1 cellular context compared by ENCODE assay signal in the genomic region with DNA sequence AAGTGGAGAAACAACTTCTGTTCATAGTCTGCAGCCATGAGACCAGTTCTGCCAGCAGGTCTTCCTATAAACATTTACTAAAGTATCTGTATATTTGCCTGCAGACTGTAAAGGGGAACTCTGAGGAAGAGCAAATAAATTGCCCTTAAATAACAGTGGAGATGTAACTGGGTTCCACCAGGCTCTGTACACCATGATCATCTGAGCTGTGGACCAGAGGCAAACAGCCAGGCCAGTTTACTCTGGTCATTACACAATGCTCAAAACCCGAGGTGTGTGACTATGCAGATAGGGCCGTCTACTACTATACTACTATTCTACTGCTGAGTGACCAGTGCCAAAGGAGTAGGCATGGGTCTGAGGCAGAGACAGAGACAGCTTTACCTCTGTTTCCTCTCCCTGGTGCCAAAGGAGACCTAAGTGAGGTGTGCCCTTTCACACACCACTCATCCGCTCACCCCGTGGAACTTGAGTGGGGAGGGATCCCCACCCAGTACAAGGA.
TF ChIP-seq lines count a peak whose summit lies in the region.

No MANE protein-coding gene starts in this region.

TF ChIP-seq in H1, 55 proteins besides CTCF, POLR2A, EP300 and RAD21:
- no peak for TF ChIP-seq SRF (IDR thresholded peaks at IDR 0.05; ENCODE audit: low read depth, low read length)
- no peak for TF ChIP-seq SP4 (IDR thresholded peaks at IDR 0.05; ENCODE audit: low read length)
- TF ChIP-seq TCF12 (IDR thresholded peaks at IDR 0.05; ENCODE audit: low read depth, low read length) = no peak
- TF ChIP-seq SUZ12 (IDR thresholded peaks at IDR 0.05; ENCODE audit: low read length) = no peak
